Comparison of ENCODE assay signal across 9 cellular contexts in the genomic region with DNA sequence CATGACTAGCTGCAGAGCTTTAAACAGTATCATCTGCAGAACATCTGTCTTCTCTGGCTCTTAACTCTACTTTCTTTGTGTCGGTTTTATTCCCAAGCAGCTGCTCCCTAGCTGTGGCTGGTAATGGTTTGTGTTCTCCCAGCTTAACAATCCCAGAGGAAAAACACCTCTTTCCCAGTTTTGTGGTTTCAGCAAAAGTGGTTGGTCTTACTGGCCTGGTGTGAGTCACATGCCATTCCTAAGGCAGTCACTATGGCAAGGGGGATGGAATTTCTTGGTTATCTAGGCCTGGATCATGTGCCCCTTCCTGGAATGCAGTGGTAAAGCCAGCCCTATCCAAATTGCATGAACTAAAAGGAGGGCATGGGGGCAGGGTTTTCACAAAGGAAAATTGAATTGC. TPM values are rescaled to one million over a fixed set of nuclear protein-coding genes. Genes with fewer than 3 reads are reported as not detected.
DNase-seq lines count a peak whose midpoint lies in the region; ATAC-seq and TF ChIP-seq lines count a peak whose summit lies in the region.
"Had no signal": no experiment of that assay in that cellular context is flagged by ENCODE, and none has a peak within 500 bp of the region (broad histone marks: within the 10 kb centered on the region; RNA-seq: fewer than 3 reads in every experiment).

No MANE protein-coding gene starts in this region.

- ATAC-seq in GM21619 (IDR thresholded peaks at IDR 0.05; ENCODE audit: unreplicated experiment) = no peak

- no peaks in the 10 kb centered on the region for H3K23me2 ChIP-seq in H9 (ENCODE audit: insufficient read length, low read depth, low read length, poor library complexity, severe bottlenecking)

- H4K20me1 ChIP-seq in H9 (ENCODE audit: control insufficient read depth, insufficient read depth, insufficient read length) = no peaks in the 10 kb centered on the region

- H3K56ac ChIP-seq in H9 (ENCODE audit: insufficient read length, low read depth, low read length) = no peak overlapping the region

- H3K4me3 Mint-ChIP-seq in H9 = no peak overlapping the region
- H3K4me3 Mint-ChIP-seq in activated T-helper 2 cell treated with anti-CD3 and anti-CD28 coated beads, Interferon-gamma antibody, Interleukin-2, Interleukin-4, amounts not matched to agents 10 μg/mL and 5 μg/mL and 100 μg/mL, durations not matched to agents 14 hours and 24 hours and 36 hours (ENCODE audit: low read depth) = no peak overlapping the region

- peaks cover 8 to 11% of the 10 kb centered on the region in 2 experiments for H3K4me1 Mint-ChIP-seq in H9
- peaks cover 2% of the 10 kb centered on the region for H3K4me1 Mint-ChIP-seq in activated T-helper 2 cell treated with anti-CD3 and anti-CD28 coated beads, Interferon-gamma antibody, Interleukin-2, Interleukin-4, amounts not matched to agents 10 μg/mL and 5 μg/mL and 100 μg/mL, durations not matched to agents 14 hours and 24 hours and 36 hours (ENCODE audit: low read depth)

- DNase-seq in H9 = peak; percentile 65
- DNase-seq in adrenal gland = peak in 6 of 7 donors; percentile 52 to 79 (median 68)
- DNase-seq in cardiac muscle cell (ENCODE audit: low read depth in 1 of 2, low spot score in 1 of 2) = peak; percentile 59 to 97
- peak; percentile 93 for DNase-seq in skeletal muscle cell (ENCODE audit: low read depth)
- DNase-seq in NOMO-1 treated with dmso at 0.1 percent for 144 hours (lab: John Stamatoyannopoulos, UW; ENCODE audit: unreplicated experiment) = no peak
- DNase-seq in activated T-helper 2 cell treated with anti-CD3 and anti-CD28 coated beads, Interferon-gamma antibody, Interleukin-2, Interleukin-4, amounts not matched to agents 10 μg/mL and 5 μg/mL and 100 μg/mL, durations not matched to agents 14 hours and 24 hours and 36 hours (ENCODE audit: low spot score) = no peak
- DNase-seq in posterior vena cava (ENCODE audit: low spot score) = no peak
- DNase-seq: gastrocnemius medialis had no signal

- H3K27ac ChIP-seq in H9 (ENCODE audit: insufficient read length, low read depth, low read length) (peak overlapping the region; percentile 68), adrenal gland (peak overlapping the region in 2 of 5 donors; percentile 0 to 59), cardiac muscle cell (peak overlapping the region; percentile 84)

- H3K79me2 ChIP-seq in H9 (ENCODE audit: insufficient read depth, low read length) = no peaks in the 10 kb centered on the region

- H3K23ac ChIP-seq in H9 (ENCODE audit: insufficient read length, low read depth, low read length) = no peak overlapping the region

- intact Hi-C loops in adrenal gland (cut with DNase I) = no loop called here
- intact Hi-C loops in activated T-helper 2 cell treated with anti-CD3 and anti-CD28 coated beads, Interferon-gamma antibody, Interleukin-2, Interleukin-4, amounts not matched to agents 10 μg/mL and 5 μg/mL and 100 μg/mL, durations not matched to agents 14 hours and 24 hours and 36 hours (cut with micrococcal nuclease) = no loop called here
- intact Hi-C loops in posterior vena cava (cut with DNase I) = no loop called here

- H3T11ph ChIP-seq in H9 (ENCODE audit: low read length) = no peak overlapping the region

- no peaks in the 10 kb centered on the region for H3K9me3 ChIP-seq in H9 (ENCODE audit: control insufficient read depth, low read depth, low read length)
- H3K9me3 ChIP-seq in adrenal gland (replicated peaks in 1 of 3) = no peaks in the 10 kb centered on the region
- H3K9me3 ChIP-seq in cardiac muscle cell (ENCODE audit: low read depth) = no peaks in the 10 kb centered on the region
- H3K9me3 ChIP-seq: gastrocnemius medialis had no signal

- H3K27me3 Mint-ChIP-seq in H9 (ENCODE audit: low read depth) = no peaks in the 10 kb centered on the region
- no peaks in the 10 kb centered on the region for H3K27me3 Mint-ChIP-seq in activated T-helper 2 cell treated with anti-CD3 and anti-CD28 coated beads, Interferon-gamma antibody, Interleukin-2, Interleukin-4, amounts not matched to agents 10 μg/mL and 5 μg/mL and 100 μg/mL, durations not matched to agents 14 hours and 24 hours and 36 hours (ENCODE audit: low read depth)

- H3K27ac Mint-ChIP-seq in H9 = peak overlapping the region; percentile 83 to 90 (median 87)
- H3K27ac Mint-ChIP-seq in activated T-helper 2 cell treated with anti-CD3 and anti-CD28 coated beads, Interferon-gamma antibody, Interleukin-2, Interleukin-4, amounts not matched to agents 10 μg/mL and 5 μg/mL and 100 μg/mL, durations not matched to agents 14 hours and 24 hours and 36 hours = no peak overlapping the region

- no peak overlapping the region for H3K4me2 ChIP-seq in H9 (ENCODE audit: insufficient read depth, insufficient read length, low read length)

- no peak overlapping the region for H4K8ac ChIP-seq in H9 (replicated peaks; ENCODE audit: insufficient read length, low read depth, low read length)

- H3K79me1 ChIP-seq in H9 (ENCODE audit: insufficient read depth, low read depth, low read length, poor library complexity, severe bottlenecking) = no peaks in the 10 kb centered on the region

- H3K4me1 ChIP-seq in H9 (ENCODE audit: insufficient read depth, low read length) = 0 out of 2 replicates have a peak, but pooled peaks cover 3% of the 10 kb centered on the region
- peaks cover 4 to 14% of the 10 kb centered on the region in 2 donors for H3K4me1 ChIP-seq in adrenal gland (replicated peaks in 1 of 2)
- H3K4me1 ChIP-seq in cardiac muscle cell (ENCODE audit: low read depth) = no peaks in the 10 kb centered on the region

- no peak overlapping the region for H2BK5ac ChIP-seq in H9 (ENCODE audit: insufficient read length, low read length)

- H3K27me3 ChIP-seq in H9 (ENCODE audit: insufficient read depth, low read length) (no peaks in the 10 kb centered on the region), adrenal gland (no peaks in the 10 kb centered on the region), cardiac muscle cell (no peaks in the 10 kb centered on the region)
- H3K27me3 ChIP-seq: gastrocnemius medialis had no signal

- no CpG with 5 or more reads among the region's 1 CpG for WGBS in H9 (ENCODE audit: extremely low coverage, insufficient read length, low lambda C conversion rate)
- 53 to 78% (median 71%) methylated on average over 1 of the region's 1 CpG for WGBS in adrenal gland, 4 donors

- peaks cover 4 to 49% (median 29%) of the 10 kb centered on the region in 3 experiments; a peak in 6 of 7 replicates for H3K36me3 Mint-ChIP-seq in H9 (ENCODE audit: insufficient read depth in 1 of 3, low read depth in 3 of 3)
- H3K36me3 Mint-ChIP-seq in activated T-helper 2 cell treated with anti-CD3 and anti-CD28 coated beads, Interferon-gamma antibody, Interleukin-2, Interleukin-4, amounts not matched to agents 10 μg/mL and 5 μg/mL and 100 μg/mL, durations not matched to agents 14 hours and 24 hours and 36 hours (ENCODE audit: low read depth) = peaks cover 11% of the 10 kb centered on the region

- peaks cover 0 to 9% of the 10 kb centered on the region in 2 donors for H3K36me3 ChIP-seq in adrenal gland (replicated peaks in 1 of 2)
- peaks cover 31% of the 10 kb centered on the region for H3K36me3 ChIP-seq in cardiac muscle cell

- H2AK5ac ChIP-seq in H9 (ENCODE audit: insufficient read length, low read length) = no peak overlapping the region

- H3K14ac ChIP-seq in H9 (ENCODE audit: insufficient read depth, low read length) = no peak overlapping the region

- no peak overlapping the region for H3K4me3 ChIP-seq in adrenal gland
- no peak overlapping the region for H3K4me3 ChIP-seq in cardiac muscle cell
- H3K4me3 ChIP-seq in skeletal muscle cell (ENCODE audit: low read depth, low read length) = no peak overlapping the region
- H3K4me3 ChIP-seq: gastrocnemius medialis had no signal

- no peak overlapping the region for H2BK15ac ChIP-seq in H9 (ENCODE audit: low read depth, low read length)

- H2BK120ac ChIP-seq in H9 (ENCODE audit: low read depth, low read length, poor library complexity, severe bottlenecking) = no peak overlapping the region

- no peak overlapping the region for H4K91ac ChIP-seq in H9 (ENCODE audit: insufficient read length, low read depth, low read length)

- no peak overlapping the region for H3K9ac ChIP-seq in H9 (ENCODE audit: extremely low read depth, insufficient read length, low read length)

- H2BK12ac ChIP-seq in H9 (ENCODE audit: insufficient read length, low read depth, low read length) = no peak overlapping the region

- H3K4ac ChIP-seq in H9 (ENCODE audit: low read depth, low read length) = no peak overlapping the region

- H3K18ac ChIP-seq in H9 (ENCODE audit: insufficient read length, low read depth, low read length) = no peak overlapping the region

- no peak overlapping the region for H4K5ac ChIP-seq in H9 (ENCODE audit: insufficient read length, low read depth, low read length)

- H3K9me3 Mint-ChIP-seq in H9 = no peaks in the 10 kb centered on the region
- no peaks in the 10 kb centered on the region for H3K9me3 Mint-ChIP-seq in activated T-helper 2 cell treated with anti-CD3 and anti-CD28 coated beads, Interferon-gamma antibody, Interleukin-2, Interleukin-4, amounts not matched to agents 10 μg/mL and 5 μg/mL and 100 μg/mL, durations not matched to agents 14 hours and 24 hours and 36 hours

- TF ChIP-seq POLR2A in adrenal gland (IDR thresholded peaks at IDR 0.05) = no peak

- TF ChIP-seq CTCF in H9 (conservative IDR thresholded peaks at IDR 0.05) (no peak), adrenal gland (IDR thresholded peaks at IDR 0.05) (no peak), cardiac muscle cell (IDR thresholded peaks at IDR 0.05; ENCODE audit: low read depth, low read length) (no peak)

- H2BK20ac ChIP-seq in H9 (ENCODE audit: low read depth, low read length, poor library complexity, severe bottlenecking) = no peak overlapping the region

- H2AFZ ChIP-seq in H9 (ENCODE audit: low read length) = no peak overlapping the region

RNA-seq across cellular contexts. Expression of gene OMG, which starts 27.4 kb away (rescaled TPM):
- total RNA-seq in H9 (2021) (not detected in 2 replicates), adrenal gland (under 1 TPM in 2 of 8 donors, not detected in 6; 0.20 to 0.28 TPM), cardiac muscle cell (not detected in 2 replicates), posterior vena cava (1 to 10 TPM; 2.1 to 2.9 TPM)
- polyA plus RNA-seq in adrenal gland (under 1 TPM; 0.48 to 0.54 (median 0.49) TPM), cardiac muscle cell (0.94 and 0.99 TPM in 2 replicates)
- 0.11 and 0.16 TPM in 2 replicates for total RNA-seq in activated T-helper 2 cell treated with anti-CD3 and anti-CD28 coated beads, Interferon-gamma antibody, Interleukin-2, Interleukin-4, amounts not matched to agents 10 μg/mL and 5 μg/mL and 100 μg/mL, durations not matched to agents 14 hours and 24 hours and 36 hours
- total RNA-seq: gastrocnemius medialis had no signal

RNA-seq across cellular contexts. Expression of gene EVI2B, which starts 44.3 kb away (rescaled TPM):
- total RNA-seq in H9 (2021) (not detected in 2 replicates), adrenal gland (10 to 100 TPM in 4 of 8 donors, 1 to 10 TPM in 4; 3.6 to 16.7 (median 8.9) TPM), cardiac muscle cell (not detected in 2 replicates), posterior vena cava (10 to 100 TPM in 1 of 2 donors, 1 to 10 TPM in 1; 6.9 to 11.2 TPM)
- polyA plus RNA-seq in adrenal gland (10 to 100 TPM in 1 of 3 donors, 1 to 10 TPM in 2; 2.4 to 11.1 (median 7.6) TPM), cardiac muscle cell (0.42 and 1.2 TPM in 2 replicates)
- total RNA-seq in activated T-helper 2 cell treated with anti-CD3 and anti-CD28 coated beads, Interferon-gamma antibody, Interleukin-2, Interleukin-4, amounts not matched to agents 10 μg/mL and 5 μg/mL and 100 μg/mL, durations not matched to agents 14 hours and 24 hours and 36 hours = 13.0 and 13.9 TPM in 2 replicates

RNA-seq across cellular contexts. Expression of gene EVI2A, which starts 51.8 kb away (rescaled TPM):
- total RNA-seq in H9 (2021) (not detected in 2 replicates), adrenal gland (10 to 100 TPM in 1 of 8 donors, 1 to 10 TPM in 7; 3.3 to 17.7 (median 6.0) TPM), cardiac muscle cell (not detected in 2 replicates), posterior vena cava (10 to 100 TPM in 1 of 2 donors, 1 to 10 TPM in 1; 5.5 to 11.2 TPM)
- polyA plus RNA-seq in adrenal gland (1 to 10 TPM; 3.7 to 8.7 (median 4.5) TPM), cardiac muscle cell (0.25 and 0.99 TPM in 2 replicates)
- 18.6 and 20.7 TPM in 2 replicates for total RNA-seq in activated T-helper 2 cell treated with anti-CD3 and anti-CD28 coated beads, Interferon-gamma antibody, Interleukin-2, Interleukin-4, amounts not matched to agents 10 μg/mL and 5 μg/mL and 100 μg/mL, durations not matched to agents 14 hours and 24 hours and 36 hours

Comparison
In these comparisons a context has a peak if more than half of its experiments do, and no peak if none do; other contexts are left out.
1. DNase-seq: peak in H9 (single experiment), adrenal gland (6 of 7), cardiac muscle cell (2 of 2) and skeletal muscle cell (single experiment); none in NOMO-1 treated with dmso at 0.1 percent for 144 hours (single experiment), activated T-helper 2 cell treated with anti-CD3 and anti-CD28 coated beads, Interferon-gamma antibody, Interleukin-2, Interleukin-4, amounts not matched to agents 10 μg/mL and 5 μg/mL and 100 μg/mL, durations not matched to agents 14 hours and 24 hours and 36 hours (single experiment) and posterior vena cava (single experiment).